ENCODE assay signal across 20 cellular contexts in the genomic region with DNA sequence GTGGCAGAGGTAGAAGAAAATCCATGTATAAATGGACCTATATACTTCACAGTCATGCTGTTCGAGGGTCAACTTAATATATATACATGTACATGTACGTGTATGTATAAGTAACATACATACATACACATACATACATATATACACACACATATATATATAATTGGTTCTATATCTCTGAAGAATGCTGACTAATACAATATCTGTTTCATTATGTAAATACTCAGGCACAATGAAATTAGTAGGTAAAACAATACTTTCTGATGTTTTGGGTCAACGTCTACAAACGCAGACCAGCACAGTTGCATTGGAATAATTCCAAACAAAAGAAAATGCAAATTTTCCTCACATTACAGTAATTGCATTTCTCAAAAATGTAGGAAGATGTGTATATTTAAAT.
DNase-seq lines count a peak whose midpoint lies in the region; ATAC-seq, FAIRE-seq and TF ChIP-seq lines count a peak whose summit lies in the region.
"Had no signal": no experiment of that assay in that cellular context is flagged by ENCODE, and none has a peak within 500 bp of the region (broad histone marks: within the 10 kb centered on the region; RNA-seq: fewer than 3 reads in every experiment).

No MANE protein-coding gene starts in this region.

- H3K18ac ChIP-seq in IMR-90 (ENCODE audit: low read depth, low read length) = no peak overlapping the region

- H4K20me1 ChIP-seq in HepG2 (ENCODE audit: insufficient read depth, low read length) (no peaks in the 10 kb centered on the region), IMR-90 (ENCODE audit: insufficient read depth, low read length) (no peaks in the 10 kb centered on the region)
- H4K20me1 ChIP-seq: BLaER1 treated with 17β-estradiol and CSF1 and Interleukin-3, amounts not matched to agents 10 nM and 100 nM had no signal

- H3K9me3 ChIP-seq in HepG2 (ENCODE audit: low read length) (no peaks in the 10 kb centered on the region), right lobe of liver (no peaks in the 10 kb centered on the region), IMR-90 (ENCODE audit: control insufficient read depth, insufficient read depth, low read length) (no peaks in the 10 kb centered on the region)
- H3K9me3 ChIP-seq: Caco-2 had no signal

- H2BK120ac ChIP-seq in IMR-90 (ENCODE audit: low read depth, low read length) = no peak overlapping the region

- H4K8ac ChIP-seq in IMR-90 (ENCODE audit: low read depth in 2 of 2, low read length in 2 of 2) = no peak overlapping the region

- BruUV-seq in HepG2 (replicated peaks; lab: Mats Ljungman, UMichigan) (no TSS peak), IMR-90 (replicated peaks; lab: Mats Ljungman, UMichigan) (no TSS peak)

- no peak overlapping the region for H2BK5ac ChIP-seq in IMR-90 (ENCODE audit: low read depth, low read length, poor library complexity, severe bottlenecking)

- CTCF ChIA-PET in HepG2 (lab: Yijun Ruan, JAX; ENCODE audit: low intra/inter-chr PET ratio, low total read pairs) = no interaction called here
- CTCF ChIA-PET in IMR-90 (lab: Yijun Ruan, JAX) = no interaction called here

- H3K4me2 ChIP-seq in HepG2 (ENCODE audit: low read depth, low read length) (no peak overlapping the region), IMR-90 (ENCODE audit: low read depth, low read length) (no peak overlapping the region)
- H3K4me2 ChIP-seq: BLaER1 treated with 17β-estradiol and CSF1 and Interleukin-3, amounts not matched to agents 10 nM and 100 nM had no signal

- H3K4me3 ChIP-seq in HepG2 (replicated peaks in 1 of 3; ENCODE audit: insufficient read depth in 1 of 3, low read depth in 2 of 3, low read length in 3 of 3) = no peak overlapping the region
- no peak overlapping the region for H3K4me3 ChIP-seq in right lobe of liver
- H3K4me3 ChIP-seq in IMR-90 (ENCODE audit: insufficient read depth, low read depth, low read length) = no peak overlapping the region
- H3K4me3 ChIP-seq: BLaER1 treated with 17β-estradiol and CSF1 and Interleukin-3, amounts not matched to agents 10 nM and 100 nM had no signal

- TF ChIP-seq RAD21 in HepG2 (CRISPR knock-in tag; IDR thresholded peaks at IDR 0.05) (no peak), IMR-90 (IDR thresholded peaks at IDR 0.05; ENCODE audit: low read length) (no peak)

- H3K4me1 ChIP-seq in HepG2 (ENCODE audit: insufficient read depth, low read length) = no peaks in the 10 kb centered on the region
- no peaks in the 10 kb centered on the region for H3K4me1 ChIP-seq in right lobe of liver
- H3K4me1 ChIP-seq in IMR-90 (ENCODE audit: control insufficient read depth, insufficient read depth, low read length) = no peaks in the 10 kb centered on the region
- H3K4me1 ChIP-seq: BLaER1 treated with 17β-estradiol and CSF1 and Interleukin-3, amounts not matched to agents 10 nM and 100 nM; Caco-2 had no signal

- H3K23ac ChIP-seq in IMR-90 (ENCODE audit: low read depth, low read length) = no peak overlapping the region

- no peak overlapping the region for H3K4ac ChIP-seq in IMR-90 (ENCODE audit: low read depth, low read length)

- in situ Hi-C loops in HepG2 (cut with HindIII; ENCODE audit: extremely low pct_ligation_motif_present, low pct_unique_long_range_greater_than_20kb) (no loop called here), IMR-90 (cut with MboI; ENCODE audit: low sequenced_read_pairs) (no loop called here)

- H3K9me1 ChIP-seq in IMR-90 (ENCODE audit: insufficient read depth, low read length) = no peaks in the 10 kb centered on the region

- intact Hi-C loops in HepG2 (cut with micrococcal nuclease; ENCODE audit: unreplicated experiment) (no loop called here), right lobe of liver (cut with DNase I) (no loop called here), IMR-90 (cut with micrococcal nuclease) (no loop called here)

- no peaks in the 10 kb centered on the region for H3K79me2 ChIP-seq in HepG2 (ENCODE audit: insufficient read depth, low read length)

- no peak overlapping the region for H3K9ac ChIP-seq in HepG2 (ENCODE audit: insufficient read depth, low read depth, low read length)
- H3K9ac ChIP-seq in IMR-90 (ENCODE audit: low read depth, low read length) = no peak overlapping the region
- H3K9ac ChIP-seq: BLaER1 treated with 17β-estradiol and CSF1 and Interleukin-3, amounts not matched to agents 10 nM and 100 nM had no signal

- no peak overlapping the region for H4K5ac ChIP-seq in IMR-90 (ENCODE audit: low read depth, low read length)

- no peak for TF ChIP-seq POLR2A in HepG2 (IDR thresholded peaks at IDR 0.05; ENCODE audit: insufficient read depth in 1 of 2, low read depth in 2 of 2, low read length in 2 of 2)
- no peak for TF ChIP-seq POLR2A in right lobe of liver (IDR thresholded peaks at IDR 0.05)
- TF ChIP-seq POLR2A in IMR-90 (IDR thresholded peaks at IDR 0.05; ENCODE audit: low read depth, low read length) = no peak

- dilution Hi-C loops in IMR-90 (cut with HindIII; ENCODE audit: low sequenced_read_pairs, unreplicated experiment) = no loop called here

- no peak for FAIRE-seq in HepG2 (lab: Jason Lieb, UNC)
- FAIRE-seq: D721Med, G401.6, GM12891, GM19239 had no signal

- POLR2A ChIA-PET in HepG2 (lab: Yijun Ruan, JAX) (no interaction called here), IMR-90 (lab: Charles Lee; ENCODE audit: unreplicated experiment) (no interaction called here)

- TF ChIP-seq CTCF in HepG2 (CRISPR knock-in tag; IDR thresholded peaks at IDR 0.05) (no peak), right lobe of liver (IDR thresholded peaks at IDR 0.05) (no peak), IMR-90 (conservative IDR thresholded peaks at IDR 0.05; ENCODE audit: low read depth, low read length) (no peak)

- 23% methylated on average over 4 of the region's 4 CpGs for WGBS in HepG2 (ENCODE audit: low lambda C conversion rate)
- WGBS in right lobe of liver (ENCODE audit: insufficient coverage, low coverage, low lambda C conversion rate, missing lambda C conversion rate) = 55% methylated on average over 4 of the region's 4 CpGs
- no CpG with 5 or more reads among the region's 4 CpGs for WGBS in IMR-90 (ENCODE audit: extremely low coverage in 2 of 2, insufficient read length in 1 of 2), 2 experiments

- H3K27me3 ChIP-seq in HepG2 (ENCODE audit: control insufficient read depth in 1 of 2, insufficient read depth in 2 of 2, low read length in 2 of 2) (no peaks in the 10 kb centered on the region), right lobe of liver (no peaks in the 10 kb centered on the region), IMR-90 (ENCODE audit: control insufficient read depth, insufficient read depth, low read length) (peaks cover 4% of the 10 kb centered on the region)
- H3K27me3 ChIP-seq: BLaER1 treated with 17β-estradiol and CSF1 and Interleukin-3, amounts not matched to agents 10 nM and 100 nM had no signal

- H2AFZ ChIP-seq in HepG2 (ENCODE audit: low read length) = no peak overlapping the region
- H2AFZ ChIP-seq in IMR-90 (replicated peaks; ENCODE audit: low read length, poor library complexity) = no peak overlapping the region

- ATAC-seq in HepG2 = no peak
- ATAC-seq in right lobe of liver = no peak
- ATAC-seq in IMR-90 (ENCODE audit: low read depth) = no peak
- ATAC-seq: CD8-positive, alpha-beta T cell had no signal

- no peak overlapping the region for H4K91ac ChIP-seq in IMR-90 (ENCODE audit: insufficient read depth, low read depth, low read length)

- no peak overlapping the region for H2AK5ac ChIP-seq in IMR-90 (ENCODE audit: low read depth, low read length)

- no peak overlapping the region for H2BK15ac ChIP-seq in IMR-90 (ENCODE audit: low read depth, low read length)

- TF ChIP-seq EP300 in HepG2 (IDR thresholded peaks at IDR 0.05; ENCODE audit: low read depth in 2 of 2, low read length in 2 of 2) (no peak), HepG2 (CRISPR knock-in tag; IDR thresholded peaks at IDR 0.05; ENCODE audit: borderline replicate concordance) (no peak)

- no peak overlapping the region for H2AK9ac ChIP-seq in IMR-90 (replicated peaks; ENCODE audit: low read depth, low read length, poor library complexity)

- no peak for DNase-seq in HepG2 (ENCODE audit: low spot score)
- DNase-seq in right lobe of liver = no peak
- no peak for DNase-seq in IMR-90
- DNase-seq in SW480 (ENCODE audit: low spot score) = no peak
- DNase-seq in NCI-H1105 (lab: John Stamatoyannopoulos, UW) = no peak
- DNase-seq: ACHN; AML-193; Caco-2; Calu3; CD4-positive, alpha-beta T cell; CD8-positive, alpha-beta T cell; DMS79 treated with DMSO at 0.1 percent for 48 hours; GF-D8 had no signal

- H3K56ac ChIP-seq in IMR-90 (ENCODE audit: extremely low read depth, insufficient read depth, low read length) = no peak overlapping the region

- H3K27ac ChIP-seq in HepG2 (ENCODE audit: extremely low read length, insufficient read depth, low read length) = no peak overlapping the region
- no peak overlapping the region for H3K27ac ChIP-seq in right lobe of liver
- no peak overlapping the region for H3K27ac ChIP-seq in IMR-90 (ENCODE audit: insufficient read depth, low read length)
- H3K27ac ChIP-seq: 22Rv1; BLaER1 treated with 17β-estradiol and CSF1 and Interleukin-3, amounts not matched to agents 10 nM and 100 nM; C4-2B had no signal

- H3K14ac ChIP-seq in IMR-90 (replicated peaks; ENCODE audit: low read depth, low read length) = no peak overlapping the region

- H3K79me1 ChIP-seq in IMR-90 (ENCODE audit: low read depth in 1 of 2, low read length in 2 of 2) = no peaks in the 10 kb centered on the region

- no peak overlapping the region for H2BK20ac ChIP-seq in IMR-90 (ENCODE audit: low read depth, low read length)

- H3K36me3 ChIP-seq in HepG2 (replicated peaks in 1 of 2; ENCODE audit: control insufficient read depth in 1 of 2, insufficient read depth in 2 of 2, low read length in 2 of 2) = no peaks in the 10 kb centered on the region
- H3K36me3 ChIP-seq in right lobe of liver = no peaks in the 10 kb centered on the region
- H3K36me3 ChIP-seq in IMR-90 (ENCODE audit: control insufficient read depth, insufficient read depth, low read length) = no peaks in the 10 kb centered on the region
- H3K36me3 ChIP-seq: BLaER1 treated with 17β-estradiol and CSF1 and Interleukin-3, amounts not matched to agents 10 nM and 100 nM had no signal

TF ChIP-seq in HepG2, 621 proteins besides CTCF, POLR2A, EP300 and RAD21 (continues in another document):
- peak; percentile 28 to 73; a peak in 3 of 4 replicates for TF ChIP-seq MAFK (conservative IDR thresholded peaks at IDR 0.05 in 1 of 2, IDR thresholded peaks at IDR 0.05 in 1 of 2; ENCODE audit: low read length in 2 of 2)

TF ChIP-seq in IMR-90, 13 proteins besides CTCF, POLR2A, EP300 and RAD21:
- TF ChIP-seq NFE2L2 (IDR thresholded peaks at IDR 0.05; ENCODE audit: low read depth, low read length) (no peak), RFX5 (IDR thresholded peaks at IDR 0.05; ENCODE audit: low read depth, low read length) (no peak), RCOR1 (IDR thresholded peaks at IDR 0.05; ENCODE audit: insufficient replicate concordance, low read length) (no peak), CHD1 (IDR thresholded peaks at IDR 0.05; ENCODE audit: low read depth, low read length) (no peak), MXI1 (IDR thresholded peaks at IDR 0.05; ENCODE audit: borderline replicate concordance, low read depth, low read length) (no peak), BHLHE40 (IDR thresholded peaks at IDR 0.05; ENCODE audit: low read depth, low read length) (no peak), MAFK (IDR thresholded peaks at IDR 0.05; ENCODE audit: low read depth, low read length) (peak; percentile 73)
